In the genomic region with DNA sequence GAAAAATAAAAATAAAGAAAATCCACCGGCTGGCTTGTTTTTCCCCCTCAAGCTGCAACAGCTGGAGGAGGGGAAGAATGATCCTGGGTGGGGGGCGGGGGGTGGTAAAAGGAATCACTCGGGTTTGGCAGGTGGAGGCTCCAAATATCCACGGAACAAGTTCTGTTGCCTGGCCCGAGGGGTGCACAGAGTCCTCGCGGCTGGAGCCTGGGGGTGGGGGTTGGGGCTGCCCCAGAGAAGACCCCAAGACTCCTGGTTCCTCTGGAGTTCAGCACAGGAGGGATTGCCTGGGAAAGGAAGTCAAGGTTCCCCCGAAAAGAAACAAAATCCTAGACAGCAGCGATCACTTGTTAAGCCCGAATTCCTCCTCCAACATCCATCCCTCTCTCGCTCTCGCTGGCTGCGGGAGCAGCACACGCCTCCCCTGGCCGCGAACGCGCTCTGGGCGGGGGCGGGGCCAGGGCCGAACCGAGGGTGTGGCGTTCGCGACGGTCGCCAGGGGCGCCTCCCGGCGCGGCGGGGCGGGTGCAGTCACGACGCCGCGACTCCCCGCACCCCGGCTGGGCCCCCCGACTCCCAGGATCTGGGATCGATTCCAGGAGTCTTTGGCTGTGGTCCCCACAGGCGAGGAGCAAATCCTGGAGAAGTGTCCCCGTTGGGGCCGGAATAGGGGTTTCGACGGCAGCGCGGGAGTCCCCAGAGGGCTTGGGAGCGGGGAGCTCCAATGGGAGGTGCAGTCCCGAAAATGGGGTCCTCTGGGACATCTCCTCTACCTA, we compare ENCODE assay signal across 9 cellular contexts. TPM values are rescaled to one million over a fixed set of nuclear protein-coding genes. Genes with fewer than 3 reads are reported as not detected.
A peak's percentile ranks its signal among the peaks of the same experiment; 100 is the strongest.
DNase-seq lines count a peak whose midpoint lies in the region; ATAC-seq, FAIRE-seq and TF ChIP-seq lines count a peak whose summit lies in the region.
"Had no signal": no experiment of that assay in that cellular context is flagged by ENCODE, and none has a peak within 500 bp of the region (broad histone marks: within the 10 kb centered on the region; RNA-seq: fewer than 3 reads in every experiment).

Gene KCNA4, minus strand, starts transcription at position 443 of the 776 bp plus-strand sequence. CDS start 4,352 bp downstream, outside the sequence.

- H3K9me3 Mint-ChIP-seq in astrocyte (ENCODE audit: unreplicated experiment) (peaks cover 1% of the 10 kb centered on the region), natural killer cell (peaks cover 4 to 5% of the 10 kb centered on the region in 2 donors)

- H3K4me2 ChIP-seq in astrocyte (ENCODE audit: low read length), result peak within 1 kb of the TSS; percentile 83

- ATAC-seq in natural killer cell (no peak), GM18907 (IDR thresholded peaks at IDR 0.05; ENCODE audit: unreplicated experiment) (no peak)
- ATAC-seq: activated CD8-positive, alpha-beta T cell treated with anti-CD3 and anti-CD28 coated beads, Interleukin-2, amount 10 ng/mL, durations not matched to agents 7 days and 5 days had no signal

- H3K27ac ChIP-seq in astrocyte (ENCODE audit: low read depth, low read length) (no peak within 1 kb of the TSS), kidney (ENCODE audit: low read depth in 2 of 2, low read length in 2 of 2) (no peak within 1 kb of the TSS), temporal lobe (ENCODE audit: low read depth, low read length) (peak within 1 kb of the TSS; percentile 56)

- H3K4me3 Mint-ChIP-seq in astrocyte (ENCODE audit: unreplicated experiment) (peak within 1 kb of the TSS; percentile 71), natural killer cell (no peak within 1 kb of the TSS)
- H3K4me3 Mint-ChIP-seq: activated CD8-positive, alpha-beta T cell treated with anti-CD3 and anti-CD28 coated beads, Interleukin-2, amount 10 ng/mL, durations not matched to agents 7 days and 5 days had no signal

- H3K36me3 Mint-ChIP-seq in astrocyte (ENCODE audit: low read depth, unreplicated experiment) (peaks cover under 1% of the 10 kb centered on the region), natural killer cell (no peaks in the 10 kb centered on the region)

- TF ChIP-seq CTCF in astrocyte (IDR thresholded peaks at IDR 0.05; ENCODE audit: insufficient read depth, low read depth, low read length), result no peak
- TF ChIP-seq CTCF in kidney (IDR thresholded peaks at IDR 0.05; ENCODE audit: borderline replicate concordance, extremely low read depth, insufficient read depth), result no peak
- no peak for TF ChIP-seq CTCF in natural killer cell (IDR thresholded peaks at IDR 0.05)

- DNase-seq in DMS53 (lab: John Stamatoyannopoulos, UW), result peak; percentile 81
- no peak for DNase-seq in DMS53 treated with DMSO at 0.1 percent for 48 hours (lab: John Stamatoyannopoulos, UW; ENCODE audit: unreplicated experiment)
- DNase-seq in astrocyte (ENCODE audit: low read depth), result no peak
- peak; percentile 56 for DNase-seq in kidney
- DNase-seq in natural killer cell, result no peak
- DNase-seq in activated naive CD4-positive, alpha-beta T cell treated with anti-CD3 and anti-CD28 coated beads, Interleukin-2, amount 50 U/mL, for 16 hours, result no peak
- DNase-seq: activated CD8-positive, alpha-beta T cell treated with anti-CD3 and anti-CD28 coated beads, Interleukin-2, amount 10 ng/mL, durations not matched to agents 7 days and 5 days had no signal

- intact Hi-C loops in kidney (cut with DNase I) (no loop called here), natural killer cell (cut with micrococcal nuclease) (no loop called here)

- no peaks in the 10 kb centered on the region for H3K4me1 Mint-ChIP-seq in astrocyte (ENCODE audit: low read depth, unreplicated experiment)
- H3K4me1 Mint-ChIP-seq in natural killer cell, result no peaks in the 10 kb centered on the region

- no peaks in the 10 kb centered on the region for H4K20me1 ChIP-seq in astrocyte (ENCODE audit: insufficient read depth, low read length)

- H3K4me3 ChIP-seq in astrocyte (ENCODE audit: insufficient read depth, low read depth, low read length) (peak within 1 kb of the TSS; percentile 46), kidney (ENCODE audit: low read length in 2 of 2) (peak within 1 kb of the TSS in 1 of 2 donors; percentile 42)

- H3K9ac ChIP-seq in astrocyte (ENCODE audit: low read length) (no peak within 1 kb of the TSS), kidney (ENCODE audit: low read length in 2 of 2) (no peak within 1 kb of the TSS)

- H3K27me3 ChIP-seq in astrocyte (ENCODE audit: insufficient read depth, low read length), result peaks cover 37% of the 10 kb centered on the region

- FAIRE-seq in astrocyte (lab: Jason Lieb, UNC), result no peak
- FAIRE-seq in kidney (lab: Jason Lieb, UNC), result no peak

- H3K4me1 ChIP-seq in astrocyte (ENCODE audit: insufficient read depth, low read length) (no peaks in the 10 kb centered on the region), kidney (ENCODE audit: control insufficient read depth in 1 of 2, insufficient read depth in 1 of 2, low read depth in 1 of 2, low read length in 2 of 2) (no peaks in the 10 kb centered on the region)

- peak within 1 kb of the TSS; percentile 66 for H2AFZ ChIP-seq in astrocyte (ENCODE audit: low read depth, low read length)

- peak within 1 kb of the TSS; percentile 19 for H3K27ac Mint-ChIP-seq in astrocyte (ENCODE audit: unreplicated experiment)
- H3K27ac Mint-ChIP-seq in natural killer cell, result no peak within 1 kb of the TSS
- H3K27ac Mint-ChIP-seq: activated CD8-positive, alpha-beta T cell treated with anti-CD3 and anti-CD28 coated beads, Interleukin-2, amount 10 ng/mL, durations not matched to agents 7 days and 5 days had no signal

- no peaks in the 10 kb centered on the region for H3K36me3 ChIP-seq in astrocyte (ENCODE audit: insufficient read depth, low read length)
- no peaks in the 10 kb centered on the region for H3K36me3 ChIP-seq in kidney (ENCODE audit: control insufficient read depth in 1 of 2, insufficient read depth in 2 of 2, low read length in 2 of 2)

- H3K27me3 Mint-ChIP-seq in astrocyte (ENCODE audit: low read depth, unreplicated experiment), result peaks cover 35% of the 10 kb centered on the region
- peaks cover 19 to 21% of the 10 kb centered on the region in 2 donors for H3K27me3 Mint-ChIP-seq in natural killer cell (ENCODE audit: low read depth in 2 of 2)

- H3K9me3 ChIP-seq in astrocyte (ENCODE audit: insufficient read depth, low read depth, low read length), result no peaks in the 10 kb centered on the region
- no peaks in the 10 kb centered on the region for H3K9me3 ChIP-seq in kidney (ENCODE audit: control insufficient read depth in 1 of 2, low read length in 2 of 2)

- H3K79me2 ChIP-seq in astrocyte (ENCODE audit: insufficient read depth, low read length), result no peaks in the 10 kb centered on the region

RNA-seq across cellular contexts. Expression of gene KCNA4, which starts in this region (rescaled TPM):
- not detected in 2 replicates for total RNA-seq in astrocyte
- 0.06 TPM for total RNA-seq in kidney
- polyA plus RNA-seq in kidney (ENCODE audit: insufficient read depth, low read depth, low replicate concordance), result 0.39 TPM
- total RNA-seq in temporal lobe, result 4.7 TPM
- total RNA-seq in natural killer cell, result not detected
- total RNA-seq: activated CD8-positive, alpha-beta T cell treated with anti-CD3 and anti-CD28 coated beads, Interleukin-2, amount 10 ng/mL, durations not matched to agents 7 days and 5 days had no signal

Comparison
In these comparisons a context has a peak if more than half of its experiments do, and no peak if none do; other contexts are left out.
1. Peak in DNase-seq in kidney; RNA of the gene not detected or under 1 TPM.